34 cellular contexts compared by ENCODE assay signal in the genomic region with DNA sequence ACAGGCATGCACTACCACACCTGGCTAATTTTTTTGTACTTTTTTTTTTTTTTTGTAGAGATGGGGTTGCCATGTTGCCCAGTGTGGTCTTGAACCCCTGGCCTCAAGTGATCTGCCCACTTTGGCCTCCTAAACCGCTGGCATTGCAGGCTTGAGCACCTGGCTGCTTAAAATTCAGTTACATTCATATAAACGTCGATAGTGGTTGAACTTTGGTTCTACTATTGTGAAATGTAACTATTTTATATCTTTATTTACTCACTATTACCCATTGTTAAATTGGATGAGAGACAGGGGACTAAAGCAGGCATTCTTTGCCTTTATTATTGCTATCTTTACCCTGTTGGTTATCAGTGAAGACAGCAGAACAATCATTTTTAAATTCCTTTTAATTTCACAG.
"Had no signal": no experiment of that assay in that cellular context is flagged by ENCODE, and none has a peak within 500 bp of the region (broad histone marks: within the 10 kb centered on the region; RNA-seq: fewer than 3 reads in every experiment).

No MANE protein-coding gene starts in this region.

- H3K9me3 ChIP-seq: Peyer's patch had no signal

- DNase-seq: activated B cell treated with CpG ODN at 0.5 μM for 24 hours; activated CD4-positive, alpha-beta memory T cell treated with anti-CD3 and anti-CD28 coated beads for 36 hours; activated CD4-positive, alpha-beta T cell treated with anti-CD3 and anti-CD28 coated beads for 4 hours; activated CD4-positive, alpha-beta T cell treated with anti-CD3 and anti-CD28 coated beads, Interleukin-2, amount 50 U/mL, for 1 hour; activated CD4-positive, CD25-positive, alpha-beta regulatory T cell treated with anti-CD3 and anti-CD28 coated beads, Interleukin-2, amount 50 U/mL, for 72 hours; activated CD8-positive, alpha-beta memory T cell treated with anti-CD3 and anti-CD28 coated beads, Interleukin-2, amount 50 U/mL, for 4 hours; activated naive CD4-positive, alpha-beta T cell; activated naive CD4-positive, alpha-beta T cell treated with anti-CD3 and anti-CD28 coated beads, Interleukin-2, amount 50 U/mL, for 16 hours; activated naive CD8-positive, alpha-beta T cell treated with anti-CD3 and anti-CD28 coated beads for 36 hours; activated T-cell treated with anti-CD3 and anti-CD28 coated beads for 4 hours; activated T-cell treated with anti-CD3 and anti-CD28 coated beads, Interleukin-2, amount 50 U/mL, for 4 hours; amniotic stem cell; aorta; brain microvascular endothelial cell; Kasumi-1; KG1; MM.1S; MV-4-11; NCI-H1092; NCI-H1694 treated with DMSO at 0.1 percent for 48 hours; NCI-H2029; NCI-H510A; NCI-H526; NCI-H748 treated with DMSO at 0.1 percent for 48 hours; NK-92 treated with Interleukin-12 subunit alpha and Interleukin-12 subunit beta, amount 100 ng/mL, for 24 hours; PC-3; Peyer's patch; RPMI8226; SHP77 treated with DMSO at 0.1 percent for 48 hours; T-cell; T-helper 2 cell; T-helper 9 cell had no signal

- H3K27ac ChIP-seq: brain microvascular endothelial cell, Peyer's patch, VCaP had no signal

- H3K27me3 ChIP-seq: brain microvascular endothelial cell, Peyer's patch had no signal

- H3K4me3 ChIP-seq: Peyer's patch had no signal

- H3K36me3 ChIP-seq: brain microvascular endothelial cell, Peyer's patch had no signal

- ATAC-seq: activated T-cell treated with anti-CD3 and anti-CD28 coated beads, Interleukin-2, amount 50 U/mL, for 4 hours; PC-3; SK-N-SH treated with all-trans-retinoic acid at 6 μM for 48 hours; T-cell had no signal
